In the genomic region with DNA sequence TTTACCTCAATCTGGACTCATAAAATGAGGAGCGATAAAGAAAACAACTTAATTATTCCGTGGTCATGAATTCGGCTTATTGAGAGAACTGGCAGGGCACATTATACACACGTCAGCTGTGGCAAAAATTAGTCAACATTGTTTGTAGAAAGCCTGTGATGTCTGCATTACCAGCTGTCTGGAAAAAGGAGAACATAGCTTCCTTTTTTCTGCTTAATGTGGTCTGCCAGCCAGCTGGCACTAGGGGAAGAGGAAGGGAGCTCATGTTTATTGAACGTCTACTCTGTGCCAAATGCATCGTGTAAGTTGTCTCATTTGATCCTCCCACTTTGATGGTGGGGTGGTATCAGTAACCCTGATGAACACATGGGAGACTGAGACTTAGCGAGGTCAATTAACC, we compare ENCODE assay signal across 10 cellular contexts.
DNase-seq lines count a peak whose midpoint lies in the region; ATAC-seq and TF ChIP-seq lines count a peak whose summit lies in the region.
"Had no signal": no experiment of that assay in that cellular context is flagged by ENCODE, and none has a peak within 500 bp of the region (broad histone marks: within the 10 kb centered on the region; RNA-seq: fewer than 3 reads in every experiment).

No MANE protein-coding gene starts in this region.

- peak overlapping the region; percentile 25 to 67 (median 56) for H3K27ac Mint-ChIP-seq in IgD-negative memory B cell

- ATAC-seq in HG03159 (IDR thresholded peaks at IDR 0.05; ENCODE audit: unreplicated experiment) = no peak
- no peak for ATAC-seq in HG02642 (IDR thresholded peaks at IDR 0.05; ENCODE audit: poor library complexity, unreplicated experiment)
- ATAC-seq: GM12878 had no signal

- peak overlapping the region in 1 of 4 donors; percentile 1 for H3K4me3 Mint-ChIP-seq in IgD-negative memory B cell

- H3K36me3 ChIP-seq in skeletal muscle satellite cell (ENCODE audit: insufficient read depth, low read length) (no peaks in the 10 kb centered on the region), WERI-Rb-1 (no peaks in the 10 kb centered on the region)

- H3K4me1 Mint-ChIP-seq in IgD-negative memory B cell = peaks cover 13 to 29% (median 22%) of the 10 kb centered on the region in 3 donors

- H3K9ac ChIP-seq in skeletal muscle satellite cell (ENCODE audit: low read depth, low read length) = peak overlapping the region; percentile 32

- peak overlapping the region; percentile 34 for H3K4me3 ChIP-seq in skeletal muscle satellite cell (ENCODE audit: low read length)
- H3K4me3 ChIP-seq in WERI-Rb-1 (ENCODE audit: low read depth, low read length) = no peak overlapping the region
- H3K4me3 ChIP-seq: GM12878 had no signal

- TF ChIP-seq CTCF in WERI-Rb-1 (IDR thresholded peaks at IDR 0.05; ENCODE audit: low read depth, low read length) = no peak
- no peak for TF ChIP-seq CTCF in GM10266 (IDR thresholded peaks at IDR 0.05; ENCODE audit: control insufficient read depth, insufficient read depth, low read depth, missing control alignments)

- H3K4me2 ChIP-seq in skeletal muscle satellite cell (ENCODE audit: low read length) = peak overlapping the region; percentile 65

- H3K36me3 Mint-ChIP-seq in IgD-negative memory B cell = peaks cover 6% of the 10 kb centered on the region

- no peaks in the 10 kb centered on the region for H3K27me3 Mint-ChIP-seq in IgD-negative memory B cell

- no peak overlapping the region for H3K27ac ChIP-seq in WERI-Rb-1

- H3K9me3 ChIP-seq in skeletal muscle satellite cell (replicated peaks; ENCODE audit: low read length) = no peaks in the 10 kb centered on the region
- no peaks in the 10 kb centered on the region for H3K9me3 ChIP-seq in WERI-Rb-1 (ENCODE audit: severe bottlenecking)

- no peaks in the 10 kb centered on the region for H3K9me3 Mint-ChIP-seq in IgD-negative memory B cell

- DNase-seq in SHP77 treated with DMSO at 0.1 percent for 48 hours (lab: John Stamatoyannopoulos, UW) (peak; percentile 53), globus pallidus (ENCODE audit: low spot score) (peak; percentile 83), WERI-Rb-1 (no peak), GM10266 (ENCODE audit: extremely low spot score) (no peak)
- DNase-seq: NCI-H526 treated with DMSO at 0.1 percent for 48 hours had no signal

- H3K4me1 ChIP-seq in skeletal muscle satellite cell (ENCODE audit: control insufficient read depth, insufficient read depth, low read length) = peaks cover 10% of the 10 kb centered on the region

- H3K27me3 ChIP-seq in skeletal muscle satellite cell (ENCODE audit: control insufficient read depth, insufficient read depth, low read length) (no peaks in the 10 kb centered on the region), WERI-Rb-1 (ENCODE audit: insufficient read depth, low read depth, severe bottlenecking) (no peaks in the 10 kb centered on the region)

Comparison
In these comparisons a context has a peak if more than half of its experiments do, and no peak if none do; other contexts are left out.
1. DNase-seq: peak in SHP77 treated with DMSO at 0.1 percent for 48 hours (single experiment) and globus pallidus (single experiment); none in WERI-Rb-1 (single experiment) and GM10266 (single experiment).